In the genomic region with DNA sequence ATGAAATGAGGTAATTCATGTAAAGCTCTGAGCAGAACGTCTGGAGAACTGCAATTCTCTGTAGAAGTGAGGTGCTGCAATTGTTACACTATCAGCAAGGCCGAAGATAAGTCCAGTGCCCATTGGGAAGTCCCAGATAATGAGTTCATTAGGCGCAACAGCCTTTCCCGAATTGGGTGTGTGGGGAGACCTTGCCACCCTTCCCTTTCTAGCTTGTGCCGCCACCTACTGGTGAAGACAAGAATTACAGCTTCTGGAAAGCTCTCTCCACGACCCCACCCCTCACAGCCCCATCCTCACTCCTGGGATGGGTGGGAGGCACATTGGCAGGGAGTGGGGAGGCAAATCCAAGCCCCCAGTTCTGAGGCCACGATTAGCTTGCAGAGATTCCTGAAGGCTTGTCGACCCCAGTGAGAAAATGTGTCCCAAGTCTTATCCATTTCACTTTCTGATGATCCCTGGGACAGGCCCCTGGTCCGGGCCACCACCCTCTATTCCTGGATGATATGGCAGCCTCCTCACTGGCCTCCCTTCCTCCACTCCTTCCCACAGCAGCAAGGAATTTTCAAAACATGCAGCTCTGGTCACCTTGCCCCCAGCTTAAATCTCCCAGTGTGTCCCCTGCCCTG, we compare ENCODE assay signal across 8 cellular contexts. TPM values are rescaled to one million over a fixed set of nuclear protein-coding genes. Genes with fewer than 3 reads are reported as not detected.
DNase-seq lines count a peak whose midpoint lies in the region; ATAC-seq, FAIRE-seq and TF ChIP-seq lines count a peak whose summit lies in the region.

No MANE protein-coding gene starts in this region.

- no peak overlapping the region for H3K27ac ChIP-seq in keratinocyte (ENCODE audit: control insufficient read depth, insufficient read depth, low read length)

- peak; percentile 32 to 74 for DNase-seq in NCI-H524 (lab: John Stamatoyannopoulos, UW)
- DNase-seq in NCI-H524 treated with DMSO at 0.1 percent for 48 hours (lab: John Stamatoyannopoulos, UW), result no peak
- peak; percentile 55 for DNase-seq in NCI-H1092 (lab: John Stamatoyannopoulos, UW)
- peak; percentile 49 for DNase-seq in bronchial epithelial cell (ENCODE audit: low read depth)
- peak; percentile 35 for DNase-seq in keratinocyte (ENCODE audit: low read depth, low spot score)
- peak; percentile 54 for DNase-seq in stimulated activated CD4-positive, alpha-beta T cell treated with anti-CD3 and anti-CD28 coated beads, Interleukin-1b, Interleukin-23, amount 100 ng/mL, for 48 hours

- FAIRE-seq in bronchial epithelial cell (lab: Jason Lieb, UNC), result peak; percentile 79
- FAIRE-seq in keratinocyte (lab: Jason Lieb, UNC), result peak; percentile 44

- H3K79me2 ChIP-seq in keratinocyte (ENCODE audit: control insufficient read depth, insufficient read depth, low read length), result no peaks in the 10 kb centered on the region

- dilution Hi-C loops in keratinocyte (cut with MboI; ENCODE audit: extremely low pct_ligation_motif_present, low sequenced_read_pairs), result no loop called here

- no peaks in the 10 kb centered on the region for H3K4me1 ChIP-seq in keratinocyte (ENCODE audit: control insufficient read depth, extremely low read depth, insufficient read depth, low read length)

- no peaks in the 10 kb centered on the region for H4K20me1 ChIP-seq in keratinocyte (ENCODE audit: control insufficient read depth, extremely low read depth, insufficient read depth, low read length)

- no peaks in the 10 kb centered on the region for H3K9me1 ChIP-seq in keratinocyte (ENCODE audit: control insufficient read depth, extremely low read depth, insufficient read depth, low read length)

- TF ChIP-seq CTCF in WI38 (IDR thresholded peaks at IDR 0.05; ENCODE audit: low read depth, low read length), result peak; percentile 92
- peak; percentile 90 for TF ChIP-seq CTCF in bronchial epithelial cell (IDR thresholded peaks at IDR 0.05; ENCODE audit: insufficient read depth, low read length, severe bottlenecking)
- TF ChIP-seq CTCF in keratinocyte (optimal IDR thresholded peaks at IDR 0.05 in 1 of 3, IDR thresholded peaks at IDR 0.05 in 1 of 3, conservative IDR thresholded peaks at IDR 0.05 in 1 of 3; ENCODE audit: extremely low read depth in 1 of 3, insufficient read depth in 2 of 3, low read length in 3 of 3), result peak; percentile 86 to 90 (median 88)

- no peak overlapping the region for H3K4me3 ChIP-seq in WI38 (ENCODE audit: low read depth, low read length)
- H3K4me3 ChIP-seq in bronchial epithelial cell (ENCODE audit: low read depth, low read length), result no peak overlapping the region
- no peak overlapping the region for H3K4me3 ChIP-seq in keratinocyte (ENCODE audit: control insufficient read depth in 2 of 3, extremely low read depth in 1 of 3, insufficient read depth in 2 of 3, low read depth in 1 of 3, low read length in 3 of 3)

- H3K27me3 ChIP-seq in bronchial epithelial cell (ENCODE audit: control insufficient read depth, insufficient read depth, low read length) (no peaks in the 10 kb centered on the region), keratinocyte (ENCODE audit: control insufficient read depth, extremely low read depth, insufficient read depth, low read length) (peaks cover 23% of the 10 kb centered on the region)

- H3K9ac ChIP-seq in keratinocyte (ENCODE audit: control insufficient read depth, extremely low read depth, insufficient read depth, low read length), result no peak overlapping the region

- no peak overlapping the region for H2AFZ ChIP-seq in keratinocyte (ENCODE audit: control insufficient read depth, low read length)

- no peaks in the 10 kb centered on the region for H3K9me3 ChIP-seq in keratinocyte (ENCODE audit: control insufficient read depth, low read depth, low read length)

- no peak for ATAC-seq in HG03196 (IDR thresholded peaks at IDR 0.05; ENCODE audit: unreplicated experiment)

- H3K36me3 ChIP-seq in bronchial epithelial cell (ENCODE audit: control insufficient read depth, insufficient read depth, low read length) (no peaks in the 10 kb centered on the region), keratinocyte (ENCODE audit: control insufficient read depth in 2 of 2, extremely low read depth in 1 of 2, insufficient read depth in 2 of 2, low read length in 2 of 2) (no peaks in the 10 kb centered on the region)

- H3K4me2 ChIP-seq in keratinocyte (ENCODE audit: control insufficient read depth, extremely low read depth, insufficient read depth, low read depth, low read length), result no peak overlapping the region

RNA-seq across cellular contexts. Expression of a gene that starts 36.4 kb away (rescaled TPM):
- 5.3 and 32.9 TPM in 2 replicates for total RNA-seq in bronchial epithelial cell
- not detected in 3 replicates for polyA plus RNA-seq in keratinocyte
- 0.34 TPM for polyA plus RNA-seq in keratinocyte (2011; ENCODE audit: low read depth)
- polyA plus RNA-seq in keratinocyte (2011; cell fraction: cytosol; rRNA removed), result 0.12 and 0.14 TPM in 2 replicates
- polyA plus RNA-seq in keratinocyte (2011; cell fraction: nucleus; rRNA removed), result not detected in 2 replicates
- polyA plus RNA-seq in keratinocyte (2012; ENCODE audit: low replicate concordance), result 0.63 TPM in 1 of 2 replicates, not detected in the other
- polyA minus RNA-seq in keratinocyte, result not detected in 3 replicates
- not detected for polyA minus RNA-seq in keratinocyte (2011; cell fraction: cytosol; rRNA and poly(A)+ RNA removed)
- not detected in 2 replicates for polyA minus RNA-seq in keratinocyte (2011; cell fraction: nucleus; rRNA and poly(A)+ RNA removed)

RNA-seq across cellular contexts. Expression of a gene that starts 53.0 kb away (rescaled TPM):
- not detected in 2 replicates for total RNA-seq in bronchial epithelial cell
- not detected in 3 replicates for polyA plus RNA-seq in keratinocyte
- polyA plus RNA-seq in keratinocyte (2011; ENCODE audit: low read depth), result not detected
- polyA plus RNA-seq in keratinocyte (2011; cell fraction: cytosol; rRNA removed), result not detected in 2 replicates
- polyA plus RNA-seq in keratinocyte (2011; cell fraction: nucleus; rRNA removed), result not detected in 2 replicates
- not detected in 2 replicates for polyA plus RNA-seq in keratinocyte (2012; ENCODE audit: low replicate concordance)
- polyA minus RNA-seq in keratinocyte, result not detected in 3 replicates
- polyA minus RNA-seq in keratinocyte (2011; cell fraction: cytosol; rRNA and poly(A)+ RNA removed), result not detected
- polyA minus RNA-seq in keratinocyte (2011; cell fraction: nucleus; rRNA and poly(A)+ RNA removed), result not detected in 2 replicates
